In the genomic region with DNA sequence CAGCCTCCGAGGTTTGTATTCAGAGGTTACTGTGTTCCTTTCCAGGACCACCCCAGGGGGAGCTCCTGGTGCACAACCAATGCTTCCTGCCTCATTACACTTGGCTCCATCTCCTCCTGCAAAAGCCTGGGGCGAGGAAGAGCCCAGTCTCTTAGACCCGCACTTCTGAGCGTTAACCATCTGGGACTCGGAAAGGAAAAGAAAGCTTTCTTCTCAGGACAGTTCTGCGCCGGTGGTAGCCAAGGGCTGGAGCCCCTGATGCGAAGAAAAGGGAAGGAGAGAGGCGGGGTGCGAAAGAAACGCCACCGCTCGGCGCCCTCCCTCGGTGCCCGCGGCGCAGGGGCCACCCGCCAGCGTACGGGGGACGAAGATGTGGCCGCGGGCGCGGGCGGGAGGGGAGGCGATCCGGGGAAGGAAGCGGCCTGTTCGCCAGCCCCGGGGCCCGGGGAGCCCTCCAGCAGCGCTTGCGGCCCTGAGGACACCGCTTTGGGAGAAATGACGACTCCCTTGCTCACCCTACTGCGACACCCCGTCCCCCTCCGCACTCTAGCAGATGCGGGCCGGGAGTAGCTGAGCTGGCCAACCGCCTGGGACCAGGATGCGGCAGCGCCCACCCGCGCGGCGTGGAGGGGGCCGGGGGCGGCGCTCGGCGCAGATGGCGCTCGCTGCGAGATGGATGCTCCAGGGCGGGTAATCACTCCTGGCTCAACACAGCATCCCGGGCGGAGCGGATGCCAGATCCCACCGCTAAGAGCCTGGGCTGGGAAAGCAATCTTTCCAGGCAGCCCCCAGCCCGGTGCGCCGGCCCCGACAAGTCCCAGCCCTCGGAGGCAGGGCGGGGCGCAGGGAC, we compare ENCODE assay signal across 8 cellular contexts. TPM values are rescaled to one million over a fixed set of nuclear protein-coding genes. Genes with fewer than 3 reads are reported as not detected.
DNase-seq lines count a peak whose midpoint lies in the region; ATAC-seq and TF ChIP-seq lines count a peak whose summit lies in the region.

No MANE protein-coding gene starts in this region.

- H3K27ac ChIP-seq in ascending aorta (no peak overlapping the region), hepatocyte (peak overlapping the region; percentile 44)

- H3K27me3 Mint-ChIP-seq in activated naive CD4-positive, alpha-beta T cell treated with anti-CD3 and anti-CD28 coated beads, Interleukin-2, amount 10 ng/mL, durations not matched to agents 7 days and 5 days = peaks cover 76% of the 10 kb centered on the region

- H3K4me1 ChIP-seq in ascending aorta (peaks cover 3 to 11% of the 10 kb centered on the region in 2 donors), hepatocyte (ENCODE audit: insufficient read depth) (no peaks in the 10 kb centered on the region)

- DNase-seq in activated naive CD4-positive, alpha-beta T cell treated with anti-CD3 and anti-CD28 coated beads, Interleukin-2, amount 10 ng/mL, durations not matched to agents 7 days and 5 days = peak; percentile 27
- no peak for DNase-seq in activated naive CD4-positive, alpha-beta T cell (lab: John Stamatoyannopoulos, UW)
- DNase-seq in NCI-H446 (lab: John Stamatoyannopoulos, UW) = peak; percentile 29 to 67
- no peak for DNase-seq in ascending aorta (ENCODE audit: low spot score in 2 of 2)
- DNase-seq in hepatocyte (ENCODE audit: low spot score) = peak; percentile 41
- DNase-seq in retinal pigment epithelial cell (ENCODE audit: low read depth) = no peak

- H3K27me3 ChIP-seq in ascending aorta (no peaks in the 10 kb centered on the region), hepatocyte (peaks cover 39% of the 10 kb centered on the region)

- intact Hi-C loops in ascending aorta (cut with DNase I) = no loop called here

- H3K4me2 ChIP-seq in hepatocyte = peak overlapping the region; percentile 96

- 2% methylated on average over 49 of the region's 69 CpGs for WGBS in hepatocyte (ENCODE audit: low lambda C conversion rate, missing lambda C conversion rate)

- H3K9me2 ChIP-seq in hepatocyte (replicated peaks; ENCODE audit: insufficient read depth) = no peaks in the 10 kb centered on the region

- H3K27ac Mint-ChIP-seq in activated naive CD4-positive, alpha-beta T cell treated with anti-CD3 and anti-CD28 coated beads, Interleukin-2, amount 10 ng/mL, durations not matched to agents 7 days and 5 days = no peak overlapping the region

- H3K4me3 ChIP-seq in ascending aorta (peak overlapping the region; percentile 65 to 74), hepatocyte (peak overlapping the region; percentile 83), retinal pigment epithelial cell (ENCODE audit: low read length) (peak overlapping the region; percentile 46)

- no peak for TF ChIP-seq CTCF in ascending aorta (IDR thresholded peaks at IDR 0.05)
- peak; percentile 10 for TF ChIP-seq CTCF in hepatocyte (IDR thresholded peaks at IDR 0.05; ENCODE audit: poor library complexity)
- no peak for TF ChIP-seq CTCF in retinal pigment epithelial cell (conservative IDR thresholded peaks at IDR 0.05; ENCODE audit: low read depth, low read length)

- no peaks in the 10 kb centered on the region for H4K20me1 ChIP-seq in hepatocyte (ENCODE audit: insufficient read depth, poor library complexity, severe bottlenecking)

- H3K4me1 Mint-ChIP-seq in activated naive CD4-positive, alpha-beta T cell treated with anti-CD3 and anti-CD28 coated beads, Interleukin-2, amount 10 ng/mL, durations not matched to agents 7 days and 5 days = peaks cover 12% of the 10 kb centered on the region

- H2AFZ ChIP-seq in hepatocyte = peak overlapping the region; percentile 57

- CTCF ChIA-PET in activated naive CD4-positive, alpha-beta T cell treated with anti-CD3 and anti-CD28 coated beads, Interleukin-2, amount 10 ng/mL, durations not matched to agents 7 days and 5 days (lab: Charles Lee) = interaction anchor here (1.0 to 1.1 kb wide), 2 partner anchors 9 to 32 kb away, joined by 3 read pairs; no protein-coding TSS in a partner anchor

- H3K36me3 ChIP-seq in ascending aorta = no peaks in the 10 kb centered on the region
- no peaks in the 10 kb centered on the region for H3K36me3 ChIP-seq in hepatocyte (replicated peaks; ENCODE audit: insufficient read depth, low read depth)

- peaks cover 20% of the 10 kb centered on the region for H3K79me2 ChIP-seq in hepatocyte

- no peaks in the 10 kb centered on the region for H3K9me3 Mint-ChIP-seq in activated naive CD4-positive, alpha-beta T cell treated with anti-CD3 and anti-CD28 coated beads, Interleukin-2, amount 10 ng/mL, durations not matched to agents 7 days and 5 days

- ATAC-seq in HG02852 (IDR thresholded peaks at IDR 0.05; ENCODE audit: unreplicated experiment) (no peak), GM21423 (IDR thresholded peaks at IDR 0.05; ENCODE audit: unreplicated experiment) (no peak)

- H3K36me3 Mint-ChIP-seq in activated naive CD4-positive, alpha-beta T cell treated with anti-CD3 and anti-CD28 coated beads, Interleukin-2, amount 10 ng/mL, durations not matched to agents 7 days and 5 days = no peaks in the 10 kb centered on the region

- peak overlapping the region; percentile 63 for H3K4me3 Mint-ChIP-seq in activated naive CD4-positive, alpha-beta T cell treated with anti-CD3 and anti-CD28 coated beads, Interleukin-2, amount 10 ng/mL, durations not matched to agents 7 days and 5 days

- no peaks in the 10 kb centered on the region for H3K9me3 ChIP-seq in ascending aorta
- H3K9me3 ChIP-seq in hepatocyte (ENCODE audit: low read depth) = no peaks in the 10 kb centered on the region

RNA-seq across cellular contexts. Expression of a gene that starts 1.3 kb away (rescaled TPM):
- 0.53 TPM for total RNA-seq in ascending aorta
- 34.4 and 41.5 TPM in 2 replicates for total RNA-seq in hepatocyte
- 6.4 and 16.0 TPM in 2 replicates for polyA plus RNA-seq in hepatocyte

Comparison
In these comparisons a context has a peak if more than half of its experiments do, and no peak if none do; other contexts are left out.
1. DNase-seq: peak in activated naive CD4-positive, alpha-beta T cell treated with anti-CD3 and anti-CD28 coated beads, Interleukin-2, amount 10 ng/mL, durations not matched to agents 7 days and 5 days (single experiment), NCI-H446 (2 of 2) and hepatocyte (single experiment); none in activated naive CD4-positive, alpha-beta T cell (0 of 4), ascending aorta (0 of 2) and retinal pigment epithelial cell (single experiment).
2. RNA of a gene that starts 1.3 kb away (total RNA-seq): 34.4 to 41.5 TPM in hepatocyte; 0.53 TPM in ascending aorta (single experiment); every median in the first group is over 10 times any median in the second.
3. Peak in every context shown above with its lines, with median percentiles within 50 percentile points of each other: H3K4me3 ChIP-seq.